Comparison of ENCODE assay signal across 1 cellular context in the genomic region with DNA sequence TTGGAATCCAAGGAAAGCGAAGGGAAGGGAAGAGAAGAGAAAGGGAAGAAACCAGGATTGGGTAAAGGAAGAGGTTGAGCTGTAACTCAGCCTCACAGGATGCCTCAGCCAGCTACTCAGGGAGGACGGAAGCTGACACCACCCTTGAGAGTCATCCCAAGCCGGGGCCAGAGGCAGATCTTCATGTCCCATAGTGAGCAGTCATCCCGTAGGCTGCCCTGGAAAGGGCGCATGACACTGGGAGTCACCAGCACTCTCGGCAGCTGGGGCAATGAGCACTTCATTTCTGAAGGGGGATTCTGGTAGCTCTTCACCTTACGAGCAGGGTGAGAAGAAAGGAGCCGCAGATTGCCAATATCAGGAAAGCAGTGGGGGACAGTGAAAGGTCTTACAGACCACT.
TF ChIP-seq lines count a peak whose summit lies in the region.

No MANE protein-coding gene starts in this region.

TF ChIP-seq in WTC11, 78 proteins besides CTCF, POLR2A, EP300 and RAD21 (continued from another document):
- TF ChIP-seq, protein P1, sequence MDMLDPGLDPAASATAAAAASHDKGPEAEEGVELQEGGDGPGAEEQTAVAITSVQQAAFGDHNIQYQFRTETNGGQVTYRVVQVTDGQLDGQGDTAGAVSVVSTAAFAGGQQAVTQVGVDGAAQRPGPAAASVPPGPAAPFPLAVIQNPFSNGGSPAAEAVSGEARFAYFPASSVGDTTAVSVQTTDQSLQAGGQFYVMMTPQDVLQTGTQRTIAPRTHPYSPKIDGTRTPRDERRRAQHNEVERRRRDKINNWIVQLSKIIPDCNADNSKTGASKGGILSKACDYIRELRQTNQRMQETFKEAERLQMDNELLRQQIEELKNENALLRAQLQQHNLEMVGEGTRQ (CRISPR knock-in tag; IDR thresholded peaks at IDR 0.05): no peak
- TF ChIP-seq, protein P2, sequence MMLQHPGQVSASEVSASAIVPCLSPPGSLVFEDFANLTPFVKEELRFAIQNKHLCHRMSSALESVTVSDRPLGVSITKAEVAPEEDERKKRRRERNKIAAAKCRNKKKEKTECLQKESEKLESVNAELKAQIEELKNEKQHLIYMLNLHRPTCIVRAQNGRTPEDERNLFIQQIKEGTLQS (CRISPR knock-in tag; conservative IDR thresholded peaks at IDR 0.05): no peak
- TF ChIP-seq ZBTB21 (CRISPR knock-in tag; IDR thresholded peaks at IDR 0.05; ENCODE audit: borderline replicate concordance) (no peak), ZNF232 (CRISPR knock-in tag; IDR thresholded peaks at IDR 0.05) (no peak)
- TF ChIP-seq, protein P3, sequence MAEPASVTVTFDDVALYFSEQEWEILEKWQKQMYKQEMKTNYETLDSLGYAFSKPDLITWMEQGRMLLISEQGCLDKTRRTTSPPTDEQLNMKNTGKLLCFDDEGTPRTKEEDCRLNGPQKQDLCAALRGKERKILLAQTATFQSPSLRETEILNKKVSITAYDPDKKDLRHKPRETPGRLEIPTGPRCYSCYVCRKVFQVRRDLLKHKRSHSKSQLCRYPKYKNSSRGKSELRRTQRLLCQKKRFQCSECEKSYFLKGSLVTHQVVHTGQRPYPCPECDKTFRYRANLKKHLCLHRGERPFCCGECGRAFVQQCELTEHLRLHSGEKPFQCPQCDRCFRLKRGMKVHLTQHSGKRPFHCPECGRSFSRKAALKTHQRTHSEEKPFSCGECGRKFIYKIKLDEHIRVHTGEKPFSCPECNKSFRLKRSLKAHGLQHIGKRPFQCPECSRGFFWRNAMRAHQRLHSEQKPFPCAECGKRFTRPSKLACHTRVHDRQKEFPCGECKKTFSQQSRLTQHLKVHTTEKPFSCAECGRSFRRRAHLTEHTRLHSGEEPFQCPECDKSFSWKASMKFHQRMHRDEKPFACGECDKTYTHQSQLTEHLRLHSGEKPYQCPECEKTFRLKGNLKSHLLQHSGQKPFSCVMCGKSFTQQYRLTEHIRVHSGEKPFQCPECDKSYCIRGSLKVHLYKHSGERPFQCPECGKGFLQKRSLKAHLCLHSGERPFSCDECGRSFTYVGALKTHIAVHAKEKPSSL (CRISPR knock-in tag; conservative IDR thresholded peaks at IDR 0.05): no peak
